15 cellular contexts compared by ENCODE assay signal in genomic region chr11:115497303-115497702, GRCh38. TPM values are rescaled to one million over a fixed set of nuclear protein-coding genes. Genes with fewer than 3 reads are reported as not detected.
DNase-seq lines count a peak whose midpoint lies in the region; ATAC-seq and TF ChIP-seq lines count a peak whose summit lies in the region.
"Had no signal": no experiment of that assay in that cellular context is flagged by ENCODE, and none has a peak within 500 bp of the region (broad histone marks: within the 10 kb centered on the region; RNA-seq: fewer than 3 reads in every experiment).

No MANE protein-coding gene starts in this region.

- H3K4me3 ChIP-seq in sigmoid colon, result no peak overlapping the region
- H3K4me3 ChIP-seq: lung had no signal

- no peaks in the 10 kb centered on the region for H3K36me3 ChIP-seq in sigmoid colon
- H3K36me3 ChIP-seq: WERI-Rb-1 had no signal

- no peak for TF ChIP-seq EP300 in sigmoid colon (IDR thresholded peaks at IDR 0.05)

- no peaks in the 10 kb centered on the region for H3K9me3 ChIP-seq in sigmoid colon

- H3K4me1 ChIP-seq in sigmoid colon, result peaks cover 0 to 9% (median 3%) of the 10 kb centered on the region in 4 donors

- peaks cover 0 to 17% (median 0%) of the 10 kb centered on the region in 3 donors for H3K27me3 ChIP-seq in sigmoid colon

- peak; percentile 76 for DNase-seq in NCI-H1105 treated with DMSO at 0.1 percent for 48 hours (lab: John Stamatoyannopoulos, UW)
- peak; percentile 3 for DNase-seq in fibroblast of peridontal ligament (ENCODE audit: extremely low read depth)
- no peak for DNase-seq in sigmoid colon
- no peak for DNase-seq in activated CD4-positive, CD25-positive, alpha-beta regulatory T cell (lab: John Stamatoyannopoulos, UW)
- DNase-seq: activated T-cell treated with anti-CD3 and anti-CD28 coated beads, Interleukin-2, amount 50 U/mL, for 1 hour; aorta; hippocampal formation; Right ventricle myocardium superior; stimulated activated CD4-positive, alpha-beta T cell treated with anti-CD3 and anti-CD28 coated beads, Interleukin-1b, Interleukin-23, amount 100 ng/mL, for 48 hours; WERI-Rb-1 had no signal

- no peak for TF ChIP-seq POLR2A in sigmoid colon (IDR thresholded peaks at IDR 0.05)

- no peak overlapping the region for H3K27ac ChIP-seq in sigmoid colon
- H3K27ac ChIP-seq: WERI-Rb-1 had no signal

- no peak for TF ChIP-seq CTCF in sigmoid colon (IDR thresholded peaks at IDR 0.05)

- ATAC-seq in GM18520 (IDR thresholded peaks at IDR 0.05; ENCODE audit: unreplicated experiment), result peak; percentile 48
- peak; percentile 60 for ATAC-seq in HG02610 (IDR thresholded peaks at IDR 0.05; ENCODE audit: unreplicated experiment)
- ATAC-seq in HG02623 (IDR thresholded peaks at IDR 0.05; ENCODE audit: unreplicated experiment), result no peak
- ATAC-seq: stimulated activated memory B cell treated with anti-CD40 and anti-IgM and Interleukin-4, amounts not matched to agents 10 μg/mL and 1 μg/mL and 100 μg/mL, for 72 hours had no signal

- intact Hi-C loops in sigmoid colon (cut with DNase I), result no loop called here

- WGBS in sigmoid colon, 2 donors, result 17 to 50% methylated on average over 2 of the region's 2 CpGs

RNA-seq across cellular contexts. Expression of gene CADM1, which starts 6.9 kb away (rescaled TPM):
- total RNA-seq in sigmoid colon, result 10 to 100 TPM; 15.6 to 25.2 (median 20.2) TPM
- 1 to 10 TPM in 2 of 3 donors, under 1 TPM in 1; 0.69 to 6.2 (median 1.2) TPM for polyA plus RNA-seq in sigmoid colon

Comparison
In these comparisons a context has a peak if more than half of its experiments do, and no peak if none do; other contexts are left out.
1. DNase-seq: peak in NCI-H1105 treated with DMSO at 0.1 percent for 48 hours (single experiment) and fibroblast of peridontal ligament (single experiment); none in sigmoid colon (single experiment) and activated CD4-positive, CD25-positive, alpha-beta regulatory T cell (0 of 4).